ENCODE assay signal across 9 cellular contexts in genomic region chr20:13458860-13459451, GRCh38.
A peak's percentile ranks its signal among the peaks of the same experiment; 100 is the strongest.
DNase-seq lines count a peak whose midpoint lies in the region; ATAC-seq and TF ChIP-seq lines count a peak whose summit lies in the region.
"Had no signal": no experiment of that assay in that cellular context is flagged by ENCODE, and none has a peak within 500 bp of the region (broad histone marks: within the 10 kb centered on the region; RNA-seq: fewer than 3 reads in every experiment).

No MANE protein-coding gene starts in this region.

- H3K4me3 ChIP-seq in AG09309 (ENCODE audit: control insufficient read depth, low read depth, low read length) (no peak overlapping the region), astrocyte of the cerebellum (ENCODE audit: low read depth, low read length) (no peak overlapping the region)
- H3K4me3 ChIP-seq: SJSA1 had no signal

- intact Hi-C loops in left colon (cut with DNase I, micrococcal nuclease) = no loop called here

- peak; percentile 82 for TF ChIP-seq CTCF in AG09309 (IDR thresholded peaks at IDR 0.05; ENCODE audit: control insufficient read depth, insufficient read depth, low read depth, low read length, missing control alignments)
- TF ChIP-seq CTCF in GM13977 (IDR thresholded peaks at IDR 0.05; ENCODE audit: extremely low read depth, insufficient read depth, missing control alignments) = peak; percentile 62
- peak; percentile 93 for TF ChIP-seq CTCF in astrocyte of the cerebellum (IDR thresholded peaks at IDR 0.05; ENCODE audit: low read depth, low read length, missing control alignments)

- DNase-seq in AG09309 (ENCODE audit: low read depth) (no peak), GM13977 (ENCODE audit: low spot score) (peak; percentile 23), NAMALWA (ENCODE audit: low spot score) (peak; percentile 59), astrocyte of the cerebellum (ENCODE audit: low read depth) (peak; percentile 16), left colon (peak in 1 of 2 donors; percentile 11)
- DNase-seq in effector CD8-positive, alpha-beta T cell (lab: John Stamatoyannopoulos, UW) = no peak
- no peak for DNase-seq in stimulated activated naive CD4-positive, alpha-beta T cell treated with Interleukin-2 at 50 U/mL for 16 hours (lab: John Stamatoyannopoulos, UW)

- ATAC-seq in HG02759 (IDR thresholded peaks at IDR 0.05; ENCODE audit: unreplicated experiment) = peak; percentile 93
- ATAC-seq in left colon = peak; percentile 82

- in situ Hi-C loops in GM13977 (cut with MboI; ENCODE audit: low pct_unique_long_range_greater_than_20kb, low sequenced_read_pairs, unreplicated experiment) = loop anchor here (25.0 kb wide), 2 partner anchors 97 to 303 kb away; no protein-coding TSS in a partner anchor
- in situ Hi-C loops in astrocyte of the cerebellum (cut with HindIII; ENCODE audit: low sequenced_read_pairs) = no loop called here

Comparison
In these comparisons a context has a peak if more than half of its experiments do, and no peak if none do; other contexts are left out.
1. DNase-seq: peak in GM13977 (single experiment), NAMALWA (single experiment) and astrocyte of the cerebellum (single experiment); none in AG09309 (single experiment), effector CD8-positive, alpha-beta T cell (single experiment) and stimulated activated naive CD4-positive, alpha-beta T cell treated with Interleukin-2 at 50 U/mL for 16 hours (single experiment).
2. Peak in every context shown above with its lines, with median percentiles within 50 percentile points of each other: CTCF ChIP-seq.